ENCODE assay signal across 9 cellular contexts in the genomic region with DNA sequence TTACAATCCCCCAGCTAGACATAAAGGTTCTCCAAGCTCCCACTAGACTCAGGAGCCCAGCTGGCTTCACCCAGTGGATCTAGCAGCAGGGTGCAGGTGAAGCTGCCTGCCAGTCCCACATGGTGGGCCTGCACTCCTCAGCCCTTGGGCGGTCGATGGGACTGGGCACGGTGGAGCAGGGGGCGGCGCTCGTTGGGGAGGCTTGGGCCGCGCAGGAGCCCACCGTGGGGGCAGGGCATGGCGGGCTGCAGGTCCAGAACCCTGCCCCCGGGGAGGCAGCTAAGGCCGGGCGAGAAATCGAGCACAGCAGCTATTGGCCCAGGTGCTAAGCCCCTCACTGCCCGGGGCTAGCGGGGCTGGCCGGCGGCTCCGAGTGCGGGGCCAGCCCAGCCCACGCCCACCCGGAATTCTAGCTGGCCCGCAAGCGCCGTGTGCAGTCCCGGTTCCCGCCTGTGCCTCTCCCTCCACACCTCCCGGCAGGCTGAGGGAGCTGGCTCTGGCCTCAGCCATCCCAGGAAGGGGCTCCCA. TPM values are rescaled to one million over a fixed set of nuclear protein-coding genes. Genes with fewer than 3 reads are reported as not detected.
"Had no signal": no experiment of that assay in that cellular context is flagged by ENCODE, and none has a peak within 500 bp of the region (broad histone marks: within the 10 kb centered on the region; RNA-seq: fewer than 3 reads in every experiment).

No MANE protein-coding gene starts in this region.

- DNase-seq: GDM1, GF-D8 had no signal

- FAIRE-seq: G401.6, GM12878, GM12891, GM12892, GM18507, GM19239 had no signal

- H3K4me3 ChIP-seq: GM12878 had no signal

RNA-seq across cellular contexts. Expression of a gene that starts 9.6 kb away (rescaled TPM):
- total RNA-seq: G401 had no signal
